Comparison of ENCODE assay signal across 10 cellular contexts in genomic region chr12:103880299-103881142, GRCh38. TPM values are rescaled to one million over a fixed set of nuclear protein-coding genes. Genes with fewer than 3 reads are reported as not detected.
DNase-seq lines count a peak whose midpoint lies in the region; ATAC-seq, FAIRE-seq and TF ChIP-seq lines count a peak whose summit lies in the region.
"Had no signal": no experiment of that assay in that cellular context is flagged by ENCODE, and none has a peak within 500 bp of the region (broad histone marks: within the 10 kb centered on the region; RNA-seq: fewer than 3 reads in every experiment).

No MANE protein-coding gene starts in this region.

- H3K9me3 ChIP-seq in HepG2 (ENCODE audit: low read length) = no peaks in the 10 kb centered on the region
- no peaks in the 10 kb centered on the region for H3K9me3 ChIP-seq in right lobe of liver
- H3K9me3 ChIP-seq in MM.1S (replicated peaks; ENCODE audit: insufficient read depth, low read length) = no peaks in the 10 kb centered on the region
- no peaks in the 10 kb centered on the region for H3K9me3 ChIP-seq in GM12878 (replicated peaks; ENCODE audit: control insufficient read depth, insufficient read depth, low read length)

- DNase-seq in HepG2 (ENCODE audit: low spot score) = no peak
- DNase-seq in right lobe of liver = no peak
- peak; percentile 81 for DNase-seq in MM.1S
- DNase-seq in GM12878 (ENCODE audit: low read depth, low spot score) = peak; percentile 74
- no peak for DNase-seq in stimulated activated CD4-positive, alpha-beta T cell treated with anti-CD3 and anti-CD28 coated beads, Interleukin-15, amount 100 ng/mL, for 24 hours
- no peak for DNase-seq in HuH-7.5 (ENCODE audit: low spot score)
- DNase-seq: C1 segment of cervical spinal cord, T-helper 9 cell had no signal

- TF ChIP-seq EP300 in HepG2 (IDR thresholded peaks at IDR 0.05; ENCODE audit: low read depth in 2 of 2, low read length in 2 of 2) (no peak), HepG2 (CRISPR knock-in tag; IDR thresholded peaks at IDR 0.05; ENCODE audit: borderline replicate concordance) (no peak), GM12878 (IDR thresholded peaks at IDR 0.05; ENCODE audit: borderline replicate concordance in 1 of 2, control insufficient read depth in 1 of 2, low read depth in 2 of 2, low read length in 2 of 2) (peak in 1 of 2 experiments; percentile 63; a peak in 1 of 4 replicates)

- H4K20me1 ChIP-seq in HepG2 (ENCODE audit: insufficient read depth, low read length) (no peaks in the 10 kb centered on the region), MM.1S (ENCODE audit: insufficient read depth, low read length) (no peaks in the 10 kb centered on the region), GM12878 (ENCODE audit: control insufficient read depth, insufficient read depth) (no peaks in the 10 kb centered on the region)

- in situ Hi-C loops in HepG2 (cut with HindIII; ENCODE audit: extremely low pct_ligation_motif_present, low pct_unique_long_range_greater_than_20kb) (loop anchor here (5.0 kb wide), 1 partner anchor 227 kb away; no protein-coding TSS in a partner anchor), GM12878 (cut with MboI) (loop anchor here (5.0 kb wide), 1 partner anchor 227 kb away; no protein-coding TSS in a partner anchor)

- H3K36me3 ChIP-seq in HepG2 (replicated peaks in 1 of 2; ENCODE audit: control insufficient read depth in 1 of 2, insufficient read depth in 2 of 2, low read length in 2 of 2) (no peaks in the 10 kb centered on the region), right lobe of liver (no peaks in the 10 kb centered on the region), MM.1S (replicated peaks; ENCODE audit: insufficient read depth, low read length) (no peaks in the 10 kb centered on the region), GM12878 (ENCODE audit: control insufficient read depth in 2 of 2, insufficient read depth in 2 of 2, low read length in 1 of 2) (no peaks in the 10 kb centered on the region)

- TF ChIP-seq RAD21 in HepG2 (CRISPR knock-in tag; IDR thresholded peaks at IDR 0.05) (no peak), GM12878 (IDR thresholded peaks at IDR 0.05; ENCODE audit: insufficient read depth, low read depth, low read length) (no peak)

- SMC1A ChIA-PET in GM12878 (lab: Charles Lee; ENCODE audit: uncharacterized antibody, unreplicated experiment) = interaction anchor here (0.5 to 7.3 kb wide), 18 partner anchors 10 to 795 kb away, joined by 3 to 125 read pairs (median 4); partner anchors contain the start of genes HSP90B1 and TDG

- peak; percentile 29; the same call in 2 of the 3 replicates for ATAC-seq in HepG2
- no peak for ATAC-seq in right lobe of liver
- ATAC-seq in GM12878 = peak; percentile 79
- no peak for ATAC-seq in HG02870 (IDR thresholded peaks at IDR 0.05; ENCODE audit: unreplicated experiment)
- ATAC-seq in esophagus mucosa = no peak

- peaks cover 0 to 10% of the 10 kb centered on the region in 2 experiments; a peak in 1 of 5 replicates for H3K27me3 ChIP-seq in HepG2 (ENCODE audit: control insufficient read depth in 1 of 2, insufficient read depth in 2 of 2, low read length in 2 of 2)
- no peaks in the 10 kb centered on the region for H3K27me3 ChIP-seq in right lobe of liver
- no peaks in the 10 kb centered on the region for H3K27me3 ChIP-seq in MM.1S (replicated peaks; ENCODE audit: insufficient read depth, low read length)
- no peaks in the 10 kb centered on the region for H3K27me3 ChIP-seq in GM12878 (replicated peaks in 1 of 2; ENCODE audit: control insufficient read depth in 2 of 2, insufficient read depth in 2 of 2, low read length in 1 of 2)

- no peak overlapping the region for H2AFZ ChIP-seq in HepG2 (ENCODE audit: low read length)
- H2AFZ ChIP-seq in MM.1S (ENCODE audit: low read length) = peak overlapping the region; percentile 70
- peak overlapping the region; percentile 21 for H2AFZ ChIP-seq in GM12878 (ENCODE audit: control insufficient read depth, low read depth, low read length)

- H3K4me3 ChIP-seq in HepG2 (replicated peaks in 1 of 3; ENCODE audit: insufficient read depth in 1 of 3, low read depth in 2 of 3, low read length in 3 of 3) (no peak overlapping the region), right lobe of liver (no peak overlapping the region), MM.1S (ENCODE audit: low read length) (0 out of 2 replicates have a peak overlapping the region, but pooled peaks have one; percentile 23), GM12878 (peak overlapping the region; percentile 39; the same call in 1 of the 2 replicates)

- H3K27ac ChIP-seq in HepG2 (ENCODE audit: extremely low read length, insufficient read depth, low read length) (no peak overlapping the region), right lobe of liver (no peak overlapping the region), MM.1S (ENCODE audit: low read length) (peak overlapping the region; percentile 73), GM12878 (ENCODE audit: control insufficient read depth, insufficient read depth) (peak overlapping the region; percentile 77)

- BruUV-seq in HepG2 (replicated peaks; lab: Mats Ljungman, UMichigan) (no TSS peak), GM12878 (replicated peaks; lab: Mats Ljungman, UMichigan) (TSS peak; percentile 60)

- FAIRE-seq in HepG2 (lab: Jason Lieb, UNC) (no peak), GM12878 (lab: Jason Lieb, UNC) (no peak)

- TF ChIP-seq POLR2A in HepG2 (IDR thresholded peaks at IDR 0.05; ENCODE audit: insufficient read depth in 1 of 2, low read depth in 2 of 2, low read length in 2 of 2) (no peak), right lobe of liver (IDR thresholded peaks at IDR 0.05) (no peak), GM12878 (IDR thresholded peaks at IDR 0.05; ENCODE audit: low read depth, low read length) (no peak)

- TF ChIP-seq CTCF in HepG2 (CRISPR knock-in tag; IDR thresholded peaks at IDR 0.05) (no peak), right lobe of liver (IDR thresholded peaks at IDR 0.05) (no peak), MM.1S (IDR thresholded peaks at IDR 0.05; ENCODE audit: low read length) (no peak), GM12878 (IDR thresholded peaks at IDR 0.05 in 2 of 3, conservative IDR thresholded peaks at IDR 0.05 in 1 of 3; ENCODE audit: control insufficient read depth in 2 of 3, extremely low read depth in 1 of 3, insufficient read depth in 1 of 3, low read depth in 3 of 3, low read length in 3 of 3) (no peak)

- 11% methylated on average over 8 of the region's 8 CpGs for WGBS in HepG2 (ENCODE audit: low lambda C conversion rate)
- WGBS in right lobe of liver (ENCODE audit: insufficient coverage, low coverage, low lambda C conversion rate, missing lambda C conversion rate) = 39% methylated on average over 7 of the region's 8 CpGs
- 13% methylated on average over 8 of the region's 8 CpGs for WGBS in GM12878 (ENCODE audit: insufficient coverage, insufficient replicate concordance, low lambda C conversion rate, missing lambda C conversion rate)

- RAD21 ChIA-PET in GM12878 (lab: Charles Lee; ENCODE audit: unreplicated experiment) = interaction anchor here (0.5 to 7.0 kb wide), 11 partner anchors 9 to 408 kb away, joined by 3 to 121 read pairs (median 5); partner anchors contain the start of genes HCFC2, HSP90B1, NFYB and TDG

- peaks cover 8% of the 10 kb centered on the region; the same call in 1 of the 2 replicates for H3F3A ChIP-seq in MM.1S (ENCODE audit: insufficient read depth, low read length)

- CTCF ChIA-PET in HepG2 (lab: Yijun Ruan, JAX; ENCODE audit: low intra/inter-chr PET ratio, low total read pairs) (no interaction called here), GM12878 (lab: Yijun Ruan, JAX) (interaction anchor here (0.7 to 10.6 kb wide), 14 partner anchors 10 to 477 kb away, joined by 3 to 239 read pairs (median 4); no protein-coding TSS in a partner anchor)

- no peaks in the 10 kb centered on the region for H3K9me2 ChIP-seq in MM.1S (replicated peaks; ENCODE audit: insufficient read depth, low read length)

- no peaks in the 10 kb centered on the region for H3K79me2 ChIP-seq in HepG2 (ENCODE audit: insufficient read depth, low read length)
- no peaks in the 10 kb centered on the region for H3K79me2 ChIP-seq in MM.1S (ENCODE audit: low read length)
- no peaks in the 10 kb centered on the region for H3K79me2 ChIP-seq in GM12878 (ENCODE audit: control insufficient read depth, insufficient read depth, low read length)

- POLR2A ChIA-PET in HepG2 (lab: Yijun Ruan, JAX) (no interaction called here), GM12878 (lab: Charles Lee) (interaction anchor here (0.6 to 5.8 kb wide), 8 partner anchors 39 to 756 kb away, joined by 3 to 73 read pairs (median 3); partner anchors contain the start of genes HSP90B1, NT5DC3 and TDG)

- intact Hi-C loops in HepG2 (cut with micrococcal nuclease; ENCODE audit: unreplicated experiment) = no loop called here
- intact Hi-C loops in right lobe of liver (cut with DNase I) = no loop called here
- intact Hi-C loops in GM12878 (cut with micrococcal nuclease; ENCODE audit: unreplicated experiment) = loop anchor here (2.0 to 10.0 kb wide), 3 partner anchors 48 to 474 kb away; partner anchors contain the start of gene TDG

- H3K9ac ChIP-seq in HepG2 (ENCODE audit: insufficient read depth, low read depth, low read length) = no peak overlapping the region
- peak overlapping the region; percentile 26; the same call in 1 of the 2 replicates for H3K9ac ChIP-seq in MM.1S (ENCODE audit: low read length)
- peak overlapping the region; percentile 10; the same call in 1 of the 2 replicates for H3K9ac ChIP-seq in GM12878 (ENCODE audit: control insufficient read depth, insufficient read depth, low read length)

- H3K4me2 ChIP-seq in HepG2 (ENCODE audit: low read depth, low read length) (peak overlapping the region; percentile 41), MM.1S (ENCODE audit: low read depth, low read length) (peak overlapping the region; percentile 72), GM12878 (ENCODE audit: control insufficient read depth, insufficient read depth) (peak overlapping the region; percentile 12)

- H3K4me1 ChIP-seq in HepG2 (ENCODE audit: insufficient read depth, low read length) = peaks cover 46% of the 10 kb centered on the region
- no peaks in the 10 kb centered on the region for H3K4me1 ChIP-seq in right lobe of liver
- H3K4me1 ChIP-seq in MM.1S (ENCODE audit: low read length) = peaks cover 48% of the 10 kb centered on the region
- H3K4me1 ChIP-seq in GM12878 (ENCODE audit: control insufficient read depth, insufficient read depth, low read length) = peaks cover 35% of the 10 kb centered on the region

RNA-seq across cellular contexts. Expression of gene NT5DC3, which starts 39.5 kb away (rescaled TPM):
- total RNA-seq in HepG2 (2016; rRNA removed; fragmentation: Illumina TruSeq; extraction: Trizol) = 6.6 and 7.4 TPM in 2 replicates
- 1.7 and 2.3 TPM in 2 replicates for total RNA-seq in HepG2 (2016; cell fraction: cytosol; rRNA removed; fragmentation: Illumina TruSeq; extraction: Trizol; ENCODE audit: low read depth)
- 6.1 and 6.6 TPM in 2 replicates for total RNA-seq in HepG2 (2016; cell fraction: insoluble cytoplasmic fraction; rRNA removed; fragmentation: Illumina TruSeq; extraction: Trizol)
- total RNA-seq in HepG2 (2016; cell fraction: membrane; rRNA removed; fragmentation: Illumina TruSeq; extraction: Trizol) = 2.8 and 2.9 TPM in 2 replicates
- total RNA-seq in HepG2 (2016; cell fraction: nucleus; rRNA removed; fragmentation: Illumina TruSeq; extraction: Trizol) = 8.2 and 14.2 TPM in 2 replicates
- polyA plus RNA-seq in HepG2 (2011; rRNA removed) = 2.8 and 3.2 TPM in 2 replicates
- 1.8 and 2.3 TPM in 2 replicates for polyA plus RNA-seq in HepG2 (2011; cell fraction: cytosol; rRNA removed)
- polyA plus RNA-seq in HepG2 (2011; cell fraction: nucleus; rRNA removed) = 4.3 and 4.9 TPM in 2 replicates
- polyA plus RNA-seq in HepG2 (2012) = 2.9 and 4.9 TPM in 2 replicates
- 0.17 and 0.21 TPM in 2 replicates for polyA plus RNA-seq in HepG2 (2016; cell fraction: cytosol; fragmentation: Illumina TruSeq; extraction: Trizol; ENCODE audit: low read depth)
- 3.7 and 4.3 TPM in 2 replicates for polyA plus RNA-seq in HepG2 (2016; cell fraction: insoluble cytoplasmic fraction; fragmentation: Illumina TruSeq; extraction: Trizol; ENCODE audit: low read depth)
- polyA plus RNA-seq in HepG2 (2016; cell fraction: membrane; fragmentation: Illumina TruSeq; extraction: Trizol; ENCODE audit: low read depth) = 0.42 and 0.64 TPM in 2 replicates
- 14.0 and 14.9 TPM in 2 replicates for polyA plus RNA-seq in HepG2 (2016; cell fraction: nucleus; fragmentation: Illumina TruSeq; extraction: Trizol; ENCODE audit: insufficient read depth, low read depth)
- polyA minus RNA-seq in HepG2 (2011; rRNA and poly(A)+ RNA removed; ENCODE audit: low replicate concordance) = 3.9 and 6.2 TPM in 2 replicates
- polyA minus RNA-seq in HepG2 (2011; cell fraction: cytosol; rRNA and poly(A)+ RNA removed) = 4.0 and 4.6 TPM in 2 replicates
- 7.8 and 12.2 TPM in 2 replicates for polyA minus RNA-seq in HepG2 (2011; cell fraction: nucleus; rRNA and poly(A)+ RNA removed)
- 10 to 100 TPM in 1 of 6 experiments, 1 to 10 TPM in 5; 3.3 to 10.2 (median 6.6) TPM for total RNA-seq in right lobe of liver
- total RNA-seq in GM12878 (2013; cell fraction: nucleolus; rRNA removed) = 13.1 and 16.1 TPM in 2 replicates
- total RNA-seq in GM12878 (2014; rRNA removed) = 8.1 and 9.8 TPM in 2 replicates
- total RNA-seq in GM12878 (2014; rRNA removed; fragmentation: Illumina TruSeq; extraction: Trizol) = 7.3 and 8.2 TPM in 2 replicates
- 10.0 and 10.1 TPM in 2 replicates for total RNA-seq in GM12878 (2021)
- polyA plus RNA-seq in GM12878 (2011; ENCODE audit: low read depth) = 2.4 TPM
- 2.5 and 2.6 TPM in 2 replicates for polyA plus RNA-seq in GM12878 (2011; rRNA removed)
- polyA plus RNA-seq in GM12878 (2011; cell fraction: cytosol; rRNA removed) = 2.2 and 2.8 TPM in 2 replicates
- 2.7 and 3.3 TPM in 2 replicates for polyA plus RNA-seq in GM12878 (2011; cell fraction: nucleus; rRNA removed)
- 1.8 and 2.5 TPM in 2 replicates for polyA plus RNA-seq in GM12878 (2012)
- 4.2 and 5.2 TPM in 2 replicates for polyA plus RNA-seq in GM12878 (2014; fragmentation: Illumina TruSeq; extraction: Trizol)
- polyA plus RNA-seq in GM12878 (2014; fragmentation: Nextera tagmentation; extraction: Ambion mirVana) = 10 to 100 TPM in 1 of 2 experiments, 1 to 10 TPM in 1; 2.0 to 12.4 TPM
- polyA plus RNA-seq in GM12878 (2014; rRNA removed) = 5.1 and 5.4 TPM in 2 replicates
- 1 to 10 TPM; 4.8 to 6.6 TPM for polyA plus RNA-seq in GM12878 (2016; fragmentation: Nextera tagmentation; extraction: Ambion mirVana)
- polyA minus RNA-seq in GM12878 (2011; rRNA and poly(A)+ RNA removed) = 7.1 and 8.9 TPM in 2 replicates
- polyA minus RNA-seq in GM12878 (2011; cell fraction: cytosol; rRNA and poly(A)+ RNA removed) = 2.3 and 3.7 TPM in 2 replicates
- 2.5 and 4.0 TPM in 2 replicates for polyA minus RNA-seq in GM12878 (2011; cell fraction: nucleus; rRNA and poly(A)+ RNA removed)
- 4.8 TPM for total RNA-seq in esophagus mucosa

RNA-seq across cellular contexts. Expression of gene HSP90B1, which starts 49.7 kb away (rescaled TPM):
- total RNA-seq in HepG2 (2016; rRNA removed; fragmentation: Illumina TruSeq; extraction: Trizol) (496 and 954 TPM in 2 replicates), right lobe of liver (1,000 to 10,000 TPM in 1 of 6 experiments, 100 to 1,000 TPM in 5; 472 to 1,038 (median 633) TPM), GM12878 (2014; rRNA removed) (298 and 306 TPM in 2 replicates), GM12878 (2014; rRNA removed; fragmentation: Illumina TruSeq; extraction: Trizol) (644 and 702 TPM in 2 replicates), GM12878 (2021) (511 and 557 TPM in 2 replicates), esophagus mucosa (219 TPM)
- total RNA-seq in HepG2 (2016; cell fraction: cytosol; rRNA removed; fragmentation: Illumina TruSeq; extraction: Trizol; ENCODE audit: low read depth) = 47.0 and 69.8 TPM in 2 replicates
- 468 and 962 TPM in 2 replicates for total RNA-seq in HepG2 (2016; cell fraction: insoluble cytoplasmic fraction; rRNA removed; fragmentation: Illumina TruSeq; extraction: Trizol)
- total RNA-seq in HepG2 (2016; cell fraction: membrane; rRNA removed; fragmentation: Illumina TruSeq; extraction: Trizol) = 69.5 and 84.4 TPM in 2 replicates
- total RNA-seq in HepG2 (2016; cell fraction: nucleus; rRNA removed; fragmentation: Illumina TruSeq; extraction: Trizol) = 1,047 and 1,178 TPM in 2 replicates
- polyA plus RNA-seq in HepG2 (2011; rRNA removed) (621 and 800 TPM in 2 replicates), GM12878 (2011; rRNA removed) (443 and 639 TPM in 2 replicates), GM12878 (2014; fragmentation: Illumina TruSeq; extraction: Trizol) (715 and 780 TPM in 2 replicates), GM12878 (2014; fragmentation: Nextera tagmentation; extraction: Ambion mirVana) (100 to 1,000 TPM; 254 to 414 TPM), GM12878 (2014; rRNA removed) (495 and 564 TPM in 2 replicates), GM12878 (2016; fragmentation: Nextera tagmentation; extraction: Ambion mirVana) (100 to 1,000 TPM; 936 to 968 TPM)
- 280 and 440 TPM in 2 replicates for polyA plus RNA-seq in HepG2 (2011; cell fraction: cytosol; rRNA removed)
- polyA plus RNA-seq in HepG2 (2011; cell fraction: nucleus; rRNA removed) = 376 and 536 TPM in 2 replicates
- polyA plus RNA-seq in HepG2 (2012) = 1,055 and 1,205 TPM in 2 replicates
- 44.1 and 50.8 TPM in 2 replicates for polyA plus RNA-seq in HepG2 (2016; cell fraction: cytosol; fragmentation: Illumina TruSeq; extraction: Trizol; ENCODE audit: low read depth)
- 498 and 522 TPM in 2 replicates for polyA plus RNA-seq in HepG2 (2016; cell fraction: insoluble cytoplasmic fraction; fragmentation: Illumina TruSeq; extraction: Trizol; ENCODE audit: low read depth)
- 50.1 and 59.6 TPM in 2 replicates for polyA plus RNA-seq in HepG2 (2016; cell fraction: membrane; fragmentation: Illumina TruSeq; extraction: Trizol; ENCODE audit: low read depth)
- polyA plus RNA-seq in HepG2 (2016; cell fraction: nucleus; fragmentation: Illumina TruSeq; extraction: Trizol; ENCODE audit: insufficient read depth, low read depth) = 1,450 and 1,620 TPM in 2 replicates
- 80.4 and 149 TPM in 2 replicates for polyA minus RNA-seq in HepG2 (2011; rRNA and poly(A)+ RNA removed; ENCODE audit: low replicate concordance)
- polyA minus RNA-seq in HepG2 (2011; cell fraction: cytosol; rRNA and poly(A)+ RNA removed) = 307 and 357 TPM in 2 replicates
- 422 and 476 TPM in 2 replicates for polyA minus RNA-seq in HepG2 (2011; cell fraction: nucleus; rRNA and poly(A)+ RNA removed)
- total RNA-seq in GM12878 (2013; cell fraction: nucleolus; rRNA removed) = 492 and 493 TPM in 2 replicates
- 428 TPM for polyA plus RNA-seq in GM12878 (2011; ENCODE audit: low read depth)
- polyA plus RNA-seq in GM12878 (2011; cell fraction: cytosol; rRNA removed) = 135 and 136 TPM in 2 replicates
- polyA plus RNA-seq in GM12878 (2011; cell fraction: nucleus; rRNA removed) = 477 and 595 TPM in 2 replicates
- 568 and 601 TPM in 2 replicates for polyA plus RNA-seq in GM12878 (2012)
- polyA minus RNA-seq in GM12878 (2011; rRNA and poly(A)+ RNA removed) = 148 and 211 TPM in 2 replicates
- 90.8 and 99.4 TPM in 2 replicates for polyA minus RNA-seq in GM12878 (2011; cell fraction: cytosol; rRNA and poly(A)+ RNA removed)
- polyA minus RNA-seq in GM12878 (2011; cell fraction: nucleus; rRNA and poly(A)+ RNA removed) = 145 and 205 TPM in 2 replicates

Comparison
In these comparisons a context has a peak if more than half of its experiments do, and no peak if none do; other contexts are left out.
1. ATAC-seq: peak in HepG2 (single experiment) and GM12878 (single experiment); none in right lobe of liver (0 of 4), HG02870 (single experiment) and esophagus mucosa (single experiment).
2. DNase-seq: peak in MM.1S (single experiment) and GM12878 (single experiment); none in HepG2 (single experiment), right lobe of liver (0 of 3), stimulated activated CD4-positive, alpha-beta T cell treated with anti-CD3 and anti-CD28 coated beads, Interleukin-15, amount 100 ng/mL, for 24 hours (single experiment) and HuH-7.5 (single experiment).
3. H3K27ac ChIP-seq: peak in MM.1S (single experiment) and GM12878 (single experiment); none in HepG2 (single experiment) and right lobe of liver (0 of 3).
4. H3K4me2 ChIP-seq: peak in every context shown above with its lines; median percentile 72 in MM.1S; 41 in HepG2; 12 in GM12878.
5. H3K4me3 ChIP-seq: peak in MM.1S (single experiment) and GM12878 (single experiment); none in HepG2 (0 of 3) and right lobe of liver (0 of 3).
6. Of the 75 proteins assayed by ChIP-seq in both HepG2 and GM12878: peak only in HepG2: none; only in GM12878: ASH2L, ATF2, ATF7, BCL3, CREB1, CREM and 6 more; in both: none; in neither: 62; mixed calls (peak in some experiments, not most) for 1.